19 cellular contexts compared by ENCODE assay signal in the genomic region with DNA sequence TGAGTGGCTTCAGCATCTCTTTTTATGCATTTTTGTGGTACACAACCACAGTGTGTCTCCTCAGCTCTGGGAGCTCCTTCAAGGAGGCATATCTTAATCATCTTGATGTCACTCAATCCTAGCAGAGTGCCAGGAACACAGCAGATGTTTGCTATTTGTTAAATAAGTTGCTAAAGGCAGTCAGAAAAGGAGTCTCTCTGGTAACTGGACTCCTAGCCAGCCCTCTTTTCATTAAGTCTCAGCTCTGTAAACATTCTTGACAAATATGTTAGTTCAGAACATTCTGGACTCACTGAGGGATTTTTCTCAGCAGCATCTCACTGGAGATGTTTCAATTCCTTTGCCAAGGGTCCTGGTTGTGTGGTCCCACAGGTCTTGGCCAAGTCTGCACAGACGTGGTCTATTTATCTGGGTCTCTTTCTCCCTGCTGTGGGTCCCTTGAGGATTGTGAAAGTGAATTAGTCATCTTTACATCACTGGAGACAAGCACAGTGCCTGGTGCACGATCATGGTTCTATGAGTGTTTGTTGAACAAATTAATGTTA. TPM values are rescaled to one million over a fixed set of nuclear protein-coding genes. Genes with fewer than 3 reads are reported as not detected.
DNase-seq lines count a peak whose midpoint lies in the region; ATAC-seq and TF ChIP-seq lines count a peak whose summit lies in the region.
"Had no signal": no experiment of that assay in that cellular context is flagged by ENCODE, and none has a peak within 500 bp of the region (broad histone marks: within the 10 kb centered on the region; RNA-seq: fewer than 3 reads in every experiment).

No MANE protein-coding gene starts in this region.

- H3K9me3 ChIP-seq in stomach, result peaks cover 0 to 23% (median 10%) of the 10 kb centered on the region in 4 donors
- H3K9me3 ChIP-seq: SJSA1 had no signal

- no peak overlapping the region for H3K4me3 Mint-ChIP-seq in activated CD4-positive, alpha-beta T cell treated with anti-CD3 and anti-CD28 coated beads for 36 hours
- H3K4me3 Mint-ChIP-seq in activated B cell treated with CpG ODN at 0.5 μM for 24 hours, result no peak overlapping the region
- H3K4me3 Mint-ChIP-seq: activated naive CD4-positive, alpha-beta T cell treated with anti-CD3 and anti-CD28 coated beads, Interleukin-2, amount 50 U/mL, for 24 hours; type B pancreatic cell had no signal

- no peaks in the 10 kb centered on the region for H3K27me3 ChIP-seq in stomach
- H3K27me3 ChIP-seq: SJSA1 had no signal

- no peaks in the 10 kb centered on the region for H3K27me3 Mint-ChIP-seq in activated CD4-positive, alpha-beta T cell treated with anti-CD3 and anti-CD28 coated beads for 36 hours
- H3K27me3 Mint-ChIP-seq in activated B cell treated with CpG ODN at 0.5 μM for 24 hours, result no peaks in the 10 kb centered on the region
- H3K27me3 Mint-ChIP-seq: activated naive CD4-positive, alpha-beta T cell treated with anti-CD3 and anti-CD28 coated beads, Interleukin-2, amount 50 U/mL, for 24 hours; type B pancreatic cell had no signal

- H3K9me3 Mint-ChIP-seq in activated CD4-positive, alpha-beta T cell treated with anti-CD3 and anti-CD28 coated beads for 36 hours (ENCODE audit: low read depth), result peaks cover 20% of the 10 kb centered on the region
- H3K9me3 Mint-ChIP-seq in activated B cell treated with CpG ODN at 0.5 μM for 24 hours, result peaks cover 12% of the 10 kb centered on the region
- H3K9me3 Mint-ChIP-seq: activated naive CD4-positive, alpha-beta T cell treated with anti-CD3 and anti-CD28 coated beads, Interleukin-2, amount 50 U/mL, for 24 hours had no signal

- H3K36me3 ChIP-seq in stomach, result no peaks in the 10 kb centered on the region
- H3K36me3 ChIP-seq: SJSA1 had no signal

- no peak for TF ChIP-seq POLR2A in stomach (IDR thresholded peaks at IDR 0.05)

- CTCF ChIA-PET in activated CD4-positive, alpha-beta T cell treated with anti-CD3 and anti-CD28 coated beads for 36 hours (lab: Charles Lee), result interaction anchor here (1.5 to 1.9 kb wide), 2 partner anchors 13 to 22 kb away, joined by 3 to 6 read pairs; no protein-coding TSS in a partner anchor
- CTCF ChIA-PET in activated B cell treated with CpG ODN at 0.5 μM for 24 hours (lab: Charles Lee), result no interaction called here

- WGBS in stomach, 5 donors, result 39 to 67% (median 46%) methylated on average over 2 of the region's 2 CpGs

- TF ChIP-seq EP300 in stomach (IDR thresholded peaks at IDR 0.05), result peak; percentile 30

- no peak overlapping the region for H3K27ac Mint-ChIP-seq in activated CD4-positive, alpha-beta T cell treated with anti-CD3 and anti-CD28 coated beads for 36 hours
- H3K27ac Mint-ChIP-seq in activated B cell treated with CpG ODN at 0.5 μM for 24 hours, result no peak overlapping the region
- H3K27ac Mint-ChIP-seq: activated naive CD4-positive, alpha-beta T cell treated with anti-CD3 and anti-CD28 coated beads, Interleukin-2, amount 50 U/mL, for 24 hours; type B pancreatic cell had no signal

- ATAC-seq in activated CD4-positive, alpha-beta T cell treated with anti-CD3 and anti-CD28 coated beads for 36 hours, result peak; percentile 57
- ATAC-seq in activated B cell treated with CpG ODN at 0.5 μM for 24 hours (ENCODE audit: low read depth) (peak; percentile 18), left cardiac atrium (peak; percentile 50 to 63), GM21786 (IDR thresholded peaks at IDR 0.05; ENCODE audit: unreplicated experiment) (no peak)

- intact Hi-C loops in activated CD4-positive, alpha-beta T cell treated with anti-CD3 and anti-CD28 coated beads for 36 hours (cut with DNase I, micrococcal nuclease), result no loop called here
- intact Hi-C loops in activated B cell treated with CpG ODN at 0.5 μM for 24 hours (cut with micrococcal nuclease) (no loop called here), left cardiac atrium (cut with DNase I) (no loop called here), stomach (cut with DNase I; ENCODE audit: low total_unique reads) (no loop called here)

- no peak overlapping the region for H3K4me3 ChIP-seq in stomach
- H3K4me3 ChIP-seq: SJSA1 had no signal

- DNase-seq in activated CD4-positive, alpha-beta T cell treated with anti-CD3 and anti-CD28 coated beads for 36 hours, result peak; percentile 15
- no peak for DNase-seq in activated CD4-positive, alpha-beta T cell treated with anti-CD3 and anti-CD28 coated beads for 48 hours
- DNase-seq in activated B cell treated with CpG ODN at 0.5 μM for 24 hours (no peak), left cardiac atrium (no peak), stomach (no peak), GDM1 (lab: John Stamatoyannopoulos, UW) (no peak)
- DNase-seq in stimulated activated CD8-positive, alpha-beta memory T cell treated with anti-CD3 and anti-CD28 coated beads, Interleukin-4, amount 100 ng/mL, for 48 hours, result no peak
- DNase-seq: activated CD4-positive, alpha-beta T cell treated with anti-CD3 and anti-CD28 coated beads for 1 hour; H7; Karpas-422; NCI-H526 treated with DMSO at 0.1 percent for 48 hours had no signal

- H3K4me1 ChIP-seq in stomach, result peaks cover 0 to 8% (median 4%) of the 10 kb centered on the region in 4 donors
- H3K4me1 ChIP-seq: parathyroid adenoma had no signal

- H3K36me3 Mint-ChIP-seq in activated CD4-positive, alpha-beta T cell treated with anti-CD3 and anti-CD28 coated beads for 36 hours (ENCODE audit: low read depth), result peaks cover 19% of the 10 kb centered on the region
- peaks cover 5% of the 10 kb centered on the region for H3K36me3 Mint-ChIP-seq in activated B cell treated with CpG ODN at 0.5 μM for 24 hours (ENCODE audit: low read depth)
- H3K36me3 Mint-ChIP-seq: type B pancreatic cell had no signal

- H3K4me1 Mint-ChIP-seq in activated CD4-positive, alpha-beta T cell treated with anti-CD3 and anti-CD28 coated beads for 36 hours, result peaks cover 37% of the 10 kb centered on the region
- peaks cover 23% of the 10 kb centered on the region for H3K4me1 Mint-ChIP-seq in activated B cell treated with CpG ODN at 0.5 μM for 24 hours

- TF ChIP-seq CTCF in activated B cell treated with CpG ODN at 0.5 μM for 24 hours (IDR thresholded peaks at IDR 0.05), result no peak
- TF ChIP-seq CTCF in stomach (IDR thresholded peaks at IDR 0.05), result no peak

- POLR2A ChIA-PET in activated CD4-positive, alpha-beta T cell treated with anti-CD3 and anti-CD28 coated beads for 36 hours (lab: Charles Lee), result no interaction called here
- POLR2A ChIA-PET in activated B cell treated with CpG ODN at 0.5 μM for 24 hours (lab: Charles Lee), result interaction anchor here (0.7 kb wide), 1 partner anchor 12 kb away, joined by 4 read pairs; no protein-coding TSS in a partner anchor

- H3K27ac ChIP-seq in stomach, result peak overlapping the region in 3 of 5 donors; percentile 38 to 56 (median 53)
- H3K27ac ChIP-seq: parathyroid adenoma, SJSA1 had no signal

RNA-seq across cellular contexts. Expression of gene FAM9C, which starts 20.3 kb away (rescaled TPM):
- not detected for total RNA-seq in activated CD4-positive, alpha-beta T cell treated with anti-CD3 and anti-CD28 coated beads for 36 hours
- total RNA-seq in activated B cell treated with CpG ODN at 0.5 μM for 24 hours (not detected in 2 replicates), left cardiac atrium (not detected), stomach (under 1 TPM in 1 of 5 donors, not detected in 4; 0.18 TPM)
- polyA plus RNA-seq in stomach, result under 1 TPM in 1 of 3 donors, not detected in 2; 0.31 TPM
- total RNA-seq: A673, G401, kidney epithelial cell, SJSA1 had no signal
